18 cellular contexts compared by ENCODE assay signal in the genomic region with DNA sequence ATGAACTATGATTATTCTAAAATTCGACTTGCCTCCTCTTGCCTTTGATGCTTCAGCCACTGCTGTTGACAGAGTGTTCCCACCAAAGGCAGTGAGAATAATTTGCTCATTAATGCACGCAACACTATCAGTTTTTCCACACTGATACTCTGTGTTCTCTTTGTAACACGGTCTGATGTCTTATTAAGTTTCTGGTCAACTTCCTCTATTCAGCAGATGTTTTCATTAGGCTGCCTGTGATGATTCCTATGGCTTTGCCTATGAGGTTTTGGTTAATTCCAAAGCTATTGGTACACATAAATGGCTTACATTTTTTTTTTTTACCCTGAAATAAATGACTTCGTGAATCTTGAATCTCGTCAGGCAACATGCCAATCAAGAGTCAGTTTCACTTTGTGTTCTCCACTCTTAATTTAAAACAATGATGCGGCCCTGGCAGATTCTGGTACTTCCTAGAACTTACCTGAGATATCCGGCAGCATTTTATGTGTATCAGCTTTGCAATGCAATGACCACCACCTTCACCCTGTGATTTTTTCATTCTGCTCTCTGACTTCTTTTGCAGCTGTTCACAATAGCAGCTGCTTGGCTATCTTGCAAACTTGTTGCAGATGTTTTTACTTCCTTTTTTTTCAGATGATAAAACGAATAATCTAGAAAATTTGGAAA. TPM values are rescaled to one million over a fixed set of nuclear protein-coding genes. Genes with fewer than 3 reads are reported as not detected.
DNase-seq lines count a peak whose midpoint lies in the region; ATAC-seq and TF ChIP-seq lines count a peak whose summit lies in the region.
"Had no signal": no experiment of that assay in that cellular context is flagged by ENCODE, and none has a peak within 500 bp of the region (broad histone marks: within the 10 kb centered on the region; RNA-seq: fewer than 3 reads in every experiment).

No MANE protein-coding gene starts in this region.

- CTCF ChIA-PET in activated CD4-positive, alpha-beta memory T cell treated with anti-CD3 and anti-CD28 coated beads, Interleukin-2, amount 10 ng/mL, durations not matched to agents 7 days and 5 days (lab: Charles Lee), result no interaction called here

- peaks cover 5% of the 10 kb centered on the region for H3K9me3 ChIP-seq in left ventricle myocardium inferior (replicated peaks)
- H3K9me3 ChIP-seq in duodenal mucosa (ENCODE audit: control insufficient read depth in 1 of 2, low read length in 2 of 2), result no peaks in the 10 kb centered on the region
- H3K9me3 ChIP-seq in subcutaneous abdominal adipose tissue (ENCODE audit: control insufficient read depth in 5 of 5, low read length in 5 of 5), result peaks cover 0 to 3% (median 0%) of the 10 kb centered on the region in 5 donors
- H3K9me3 ChIP-seq: adrenal gland, neutrophil had no signal

- H3K4me1 ChIP-seq in left ventricle myocardium inferior, result peaks cover 6% of the 10 kb centered on the region
- H3K4me1 ChIP-seq in duodenal mucosa (ENCODE audit: control insufficient read depth in 1 of 2, insufficient read depth in 2 of 2, low read length in 2 of 2), result peaks cover 0 to 4% of the 10 kb centered on the region in 2 donors
- peaks cover 2 to 12% (median 10%) of the 10 kb centered on the region in 5 donors for H3K4me1 ChIP-seq in subcutaneous abdominal adipose tissue (ENCODE audit: control insufficient read depth in 5 of 5, insufficient read depth in 5 of 5, low read length in 5 of 5)
- H3K4me1 ChIP-seq: adrenal gland, gastroesophageal sphincter had no signal

- no peak overlapping the region for H3K4me3 Mint-ChIP-seq in activated CD4-positive, alpha-beta memory T cell treated with anti-CD3 and anti-CD28 coated beads, Interleukin-2, amount 10 ng/mL, durations not matched to agents 7 days and 5 days
- H3K4me3 Mint-ChIP-seq: activated CD4-positive, alpha-beta memory T cell treated with anti-CD3 and anti-CD28 coated beads for 36 hours had no signal

- POLR2A ChIA-PET in activated CD4-positive, alpha-beta memory T cell treated with anti-CD3 and anti-CD28 coated beads, Interleukin-2, amount 10 ng/mL, durations not matched to agents 7 days and 5 days (lab: Charles Lee), result no interaction called here

- intact Hi-C loops in left ventricle myocardium inferior (cut with micrococcal nuclease) (no loop called here), Right ventricle myocardium inferior (cut with DNase I) (no loop called here), head of caudate nucleus (cut with DNase I) (no loop called here)

- H3K27me3 Mint-ChIP-seq in activated CD4-positive, alpha-beta memory T cell treated with anti-CD3 and anti-CD28 coated beads, Interleukin-2, amount 10 ng/mL, durations not matched to agents 7 days and 5 days, result peaks cover 22% of the 10 kb centered on the region

- H3K9ac ChIP-seq in duodenal mucosa (ENCODE audit: low read depth in 1 of 2, low read length in 2 of 2) (no peak overlapping the region), subcutaneous abdominal adipose tissue (ENCODE audit: low read length in 5 of 5) (peak overlapping the region in 1 of 5 donors; percentile 16)

- no peaks in the 10 kb centered on the region for H3K9me3 Mint-ChIP-seq in activated CD4-positive, alpha-beta memory T cell treated with anti-CD3 and anti-CD28 coated beads, Interleukin-2, amount 10 ng/mL, durations not matched to agents 7 days and 5 days
- H3K9me3 Mint-ChIP-seq: activated CD4-positive, alpha-beta memory T cell treated with anti-CD3 and anti-CD28 coated beads for 36 hours had no signal

- DNase-seq in left ventricle myocardium inferior (no peak), Right ventricle myocardium inferior (ENCODE audit: missing footprints) (no peak), M059J (ENCODE audit: low read depth) (peak; percentile 2), head of caudate nucleus (no peak)
- no peak for DNase-seq in activated CD4-positive, alpha-beta memory T cell treated with anti-CD3 and anti-CD28 coated beads, Interleukin-2, amount 10 ng/mL, durations not matched to agents 7 days and 5 days
- DNase-seq: activated CD4-positive, alpha-beta memory T cell treated with anti-CD3 and anti-CD28 coated beads for 36 hours; adrenal gland; GF-D8; left colon; NCI-H1417 treated with DMSO at 0.1 percent for 48 hours; NCI-H748 treated with DMSO at 0.1 percent for 48 hours had no signal

- no peak overlapping the region for H3K27ac Mint-ChIP-seq in activated CD4-positive, alpha-beta memory T cell treated with anti-CD3 and anti-CD28 coated beads, Interleukin-2, amount 10 ng/mL, durations not matched to agents 7 days and 5 days
- H3K27ac Mint-ChIP-seq: activated CD4-positive, alpha-beta memory T cell treated with anti-CD3 and anti-CD28 coated beads for 36 hours had no signal

- ATAC-seq in Right ventricle myocardium inferior (no peak), HG02970 (IDR thresholded peaks at IDR 0.05; ENCODE audit: low FRiP score, unreplicated experiment) (no peak)
- ATAC-seq: gastroesophageal sphincter, left colon had no signal

- no peaks in the 10 kb centered on the region for H3K27me3 ChIP-seq in left ventricle myocardium inferior (ENCODE audit: low read depth)
- peaks cover 0 to 3% of the 10 kb centered on the region in 2 donors for H3K27me3 ChIP-seq in duodenal mucosa (ENCODE audit: control insufficient read depth in 1 of 2, insufficient read depth in 2 of 2, low read length in 2 of 2)
- no peaks in the 10 kb centered on the region for H3K27me3 ChIP-seq in subcutaneous abdominal adipose tissue (ENCODE audit: control insufficient read depth in 5 of 5, insufficient read depth in 4 of 5, low read length in 5 of 5)
- H3K27me3 ChIP-seq: adrenal gland, gastroesophageal sphincter, neutrophil had no signal

- peaks cover 4% of the 10 kb centered on the region for H3K4me1 Mint-ChIP-seq in activated CD4-positive, alpha-beta memory T cell treated with anti-CD3 and anti-CD28 coated beads, Interleukin-2, amount 10 ng/mL, durations not matched to agents 7 days and 5 days

- H3K4me3 ChIP-seq in left ventricle myocardium inferior, result peak overlapping the region; percentile 33
- H3K4me3 ChIP-seq in duodenal mucosa (ENCODE audit: low read depth in 1 of 2, low read length in 2 of 2), result peak overlapping the region; percentile 26 to 48
- peak overlapping the region; percentile 8 to 57 (median 41) for H3K4me3 ChIP-seq in subcutaneous abdominal adipose tissue (ENCODE audit: low read depth in 1 of 5, low read length in 5 of 5)
- H3K4me3 ChIP-seq: adrenal gland had no signal

- H3K27ac ChIP-seq in left ventricle myocardium inferior (replicated peaks), result peak overlapping the region; percentile 24
- no peak overlapping the region for H3K27ac ChIP-seq in duodenal mucosa (ENCODE audit: low read depth, low read length)
- H3K27ac ChIP-seq in subcutaneous abdominal adipose tissue (ENCODE audit: low read depth, low read length), result no peak overlapping the region
- H3K27ac ChIP-seq: adrenal gland, C4-2B, gastroesophageal sphincter, neutrophil had no signal

- H3K36me3 Mint-ChIP-seq in activated CD4-positive, alpha-beta memory T cell treated with anti-CD3 and anti-CD28 coated beads, Interleukin-2, amount 10 ng/mL, durations not matched to agents 7 days and 5 days (ENCODE audit: low read depth), result no peaks in the 10 kb centered on the region
- H3K36me3 Mint-ChIP-seq: activated CD4-positive, alpha-beta memory T cell treated with anti-CD3 and anti-CD28 coated beads for 36 hours had no signal

- H3K36me3 ChIP-seq in left ventricle myocardium inferior, result no peaks in the 10 kb centered on the region
- no peaks in the 10 kb centered on the region for H3K36me3 ChIP-seq in duodenal mucosa (ENCODE audit: control insufficient read depth in 1 of 2, insufficient read depth in 2 of 2, low read length in 2 of 2)
- H3K36me3 ChIP-seq in subcutaneous abdominal adipose tissue (ENCODE audit: control insufficient read depth in 5 of 5, insufficient read depth in 5 of 5, low read length in 5 of 5), result no peaks in the 10 kb centered on the region
- H3K36me3 ChIP-seq: adrenal gland, gastroesophageal sphincter, neutrophil had no signal

- TF ChIP-seq CTCF in left ventricle myocardium inferior (IDR thresholded peaks at IDR 0.05; ENCODE audit: borderline replicate concordance), result no peak

RNA-seq across cellular contexts. Expression of a gene that starts 27.5 kb away (rescaled TPM):
- total RNA-seq in left ventricle myocardium inferior (1.2 TPM), Right ventricle myocardium inferior (1.5 TPM)
- not detected in 2 replicates for total RNA-seq in M059J (2014; rRNA removed; shearing (Covaris generic))
- total RNA-seq in activated CD4-positive, alpha-beta memory T cell treated with anti-CD3 and anti-CD28 coated beads, Interleukin-2, amount 10 ng/mL, durations not matched to agents 7 days and 5 days, result under 1 TPM; 0.05 to 0.08 TPM
- total RNA-seq: H1 had no signal
